8 cellular contexts compared by ENCODE assay signal in genomic region chr9:137590469-137591383, GRCh38. TPM values are rescaled to one million over a fixed set of nuclear protein-coding genes. Genes with fewer than 3 reads are reported as not detected.
A peak's percentile ranks its signal among the peaks of the same experiment; 100 is the strongest.
DNase-seq lines count a peak whose midpoint lies in the region; TF ChIP-seq lines count a peak whose summit lies in the region.

Gene ZMYND19, minus strand, starts transcription at chr9:137590512. Its CDS starts 249 bp downstream, at chr9:137590263.

- H3K36me3 Mint-ChIP-seq in activated T-helper 2 cell treated with anti-CD3 and anti-CD28 coated beads, Interferon-gamma antibody, Interleukin-2, Interleukin-4, amounts not matched to agents 10 μg/mL and 5 μg/mL and 100 μg/mL, durations not matched to agents 14 hours and 24 hours and 36 hours (ENCODE audit: low read depth): peaks cover 36% of the 10 kb centered on the region
- peaks cover 4% of the 10 kb centered on the region for H3K36me3 Mint-ChIP-seq in neural crest cell (ENCODE audit: low read depth)

- TF ChIP-seq CTCF in neural crest cell (conservative IDR thresholded peaks at IDR 0.05) (no peak), stomach (IDR thresholded peaks at IDR 0.05) (no peak)

- DNase-seq in Daoy (ENCODE audit: low read depth) (peak; percentile 96), H4 (ENCODE audit: low spot score) (peak; percentile 66), LoVo (ENCODE audit: low spot score) (peak; percentile 93), fibroblast of the conjunctiva (ENCODE audit: low read depth) (peak; percentile 60), neural crest cell (ENCODE audit: low read depth, low spot score) (peak; percentile 91), stomach (peak; percentile 92)
- peak; percentile 87 for DNase-seq in activated T-helper 2 cell treated with anti-CD3 and anti-CD28 coated beads, Interferon-gamma antibody, Interleukin-2, Interleukin-4, amounts not matched to agents 10 μg/mL and 5 μg/mL and 100 μg/mL, durations not matched to agents 14 hours and 24 hours and 36 hours (ENCODE audit: low spot score)

- H3K4me1 ChIP-seq in stomach: peaks cover 27 to 57% (median 51%) of the 10 kb centered on the region in 4 donors

- WGBS in stomach, 5 donors: 0 to 2% (median 1%) methylated on average over 25 to 113 of the region's 113 CpGs

- peak within 1 kb of the TSS; percentile 78 to 90 (median 84) for H3K27ac ChIP-seq in stomach

- H3K27ac Mint-ChIP-seq in activated T-helper 2 cell treated with anti-CD3 and anti-CD28 coated beads, Interferon-gamma antibody, Interleukin-2, Interleukin-4, amounts not matched to agents 10 μg/mL and 5 μg/mL and 100 μg/mL, durations not matched to agents 14 hours and 24 hours and 36 hours: peak within 1 kb of the TSS; percentile 95
- H3K27ac Mint-ChIP-seq in neural crest cell (ENCODE audit: unreplicated experiment): peak within 1 kb of the TSS; percentile 100

- H3K9me3 ChIP-seq in stomach: no peaks in the 10 kb centered on the region

- peaks cover 21 to 29% (median 28%) of the 10 kb centered on the region in 4 donors for H3K36me3 ChIP-seq in stomach

- TF ChIP-seq POLR2A in Raji (IDR thresholded peaks at IDR 0.05; ENCODE audit: insufficient read depth, low read depth, low read length) (peak; percentile 70), stomach (IDR thresholded peaks at IDR 0.05) (no peak)

- peak within 1 kb of the TSS; percentile 99 for H3K4me3 Mint-ChIP-seq in activated T-helper 2 cell treated with anti-CD3 and anti-CD28 coated beads, Interferon-gamma antibody, Interleukin-2, Interleukin-4, amounts not matched to agents 10 μg/mL and 5 μg/mL and 100 μg/mL, durations not matched to agents 14 hours and 24 hours and 36 hours (ENCODE audit: low read depth)
- peak within 1 kb of the TSS; percentile 93 for H3K4me3 Mint-ChIP-seq in neural crest cell

- intact Hi-C loops in activated T-helper 2 cell treated with anti-CD3 and anti-CD28 coated beads, Interferon-gamma antibody, Interleukin-2, Interleukin-4, amounts not matched to agents 10 μg/mL and 5 μg/mL and 100 μg/mL, durations not matched to agents 14 hours and 24 hours and 36 hours (cut with micrococcal nuclease): loop anchor here (1.0 kb wide), 1 partner anchor 15 kb away; the partner anchor contains the start of gene ARRDC1
- intact Hi-C loops in stomach (cut with DNase I; ENCODE audit: low total_unique reads): no loop called here

- no peaks in the 10 kb centered on the region for H3K27me3 Mint-ChIP-seq in activated T-helper 2 cell treated with anti-CD3 and anti-CD28 coated beads, Interferon-gamma antibody, Interleukin-2, Interleukin-4, amounts not matched to agents 10 μg/mL and 5 μg/mL and 100 μg/mL, durations not matched to agents 14 hours and 24 hours and 36 hours (ENCODE audit: low read depth)
- H3K27me3 Mint-ChIP-seq in neural crest cell (ENCODE audit: low read depth): no peaks in the 10 kb centered on the region

- no peaks in the 10 kb centered on the region for H3K9me3 Mint-ChIP-seq in activated T-helper 2 cell treated with anti-CD3 and anti-CD28 coated beads, Interferon-gamma antibody, Interleukin-2, Interleukin-4, amounts not matched to agents 10 μg/mL and 5 μg/mL and 100 μg/mL, durations not matched to agents 14 hours and 24 hours and 36 hours
- H3K9me3 Mint-ChIP-seq in neural crest cell: no peaks in the 10 kb centered on the region

- peaks cover 6% of the 10 kb centered on the region for H3K4me1 Mint-ChIP-seq in activated T-helper 2 cell treated with anti-CD3 and anti-CD28 coated beads, Interferon-gamma antibody, Interleukin-2, Interleukin-4, amounts not matched to agents 10 μg/mL and 5 μg/mL and 100 μg/mL, durations not matched to agents 14 hours and 24 hours and 36 hours (ENCODE audit: low read depth)
- peaks cover 23% of the 10 kb centered on the region for H3K4me1 Mint-ChIP-seq in neural crest cell

- H3K4me3 ChIP-seq in stomach: peak within 1 kb of the TSS; percentile 63 to 92 (median 72)

- no peak for TF ChIP-seq EP300 in stomach (IDR thresholded peaks at IDR 0.05)

- H3K27me3 ChIP-seq in stomach: no peaks in the 10 kb centered on the region

RNA-seq across cellular contexts. Expression of gene ZMYND19, which starts in this region (rescaled TPM):
- total RNA-seq in Daoy (2014; rRNA removed; shearing (Covaris generic)): 55.7 and 64.5 TPM in 2 replicates
- total RNA-seq in H4 (2014; rRNA removed; shearing (Covaris generic)): 21.3 and 26.8 TPM in 2 replicates
- total RNA-seq in activated T-helper 2 cell treated with anti-CD3 and anti-CD28 coated beads, Interferon-gamma antibody, Interleukin-2, Interleukin-4, amounts not matched to agents 10 μg/mL and 5 μg/mL and 100 μg/mL, durations not matched to agents 14 hours and 24 hours and 36 hours: 72.4 and 74.4 TPM in 2 replicates
- total RNA-seq in neural crest cell (71.9 and 72.6 TPM in 2 replicates), stomach (10 to 100 TPM in 4 of 5 donors, 1 to 10 TPM in 1; 9.4 to 40.6 (median 31.9) TPM)
- 10 to 100 TPM; 17.0 to 30.0 (median 21.1) TPM for polyA plus RNA-seq in stomach

Comparison
In these comparisons a context has a peak if more than half of its experiments do, and no peak if none do; other contexts are left out.
1. Peak in every context shown above with its lines: DNase-seq, H3K4me3 ChIP-seq and H3K27ac ChIP-seq.